In genomic region chr17:2250140-2251095, GRCh38 we compare ENCODE assay signal across 12 cellular contexts. TPM values are rescaled to one million over a fixed set of nuclear protein-coding genes. Genes with fewer than 3 reads are reported as not detected.
DNase-seq lines count a peak whose midpoint lies in the region; ATAC-seq and TF ChIP-seq lines count a peak whose summit lies in the region.
"Had no signal": no experiment of that assay in that cellular context is flagged by ENCODE, and none has a peak within 500 bp of the region (broad histone marks: within the 10 kb centered on the region; RNA-seq: fewer than 3 reads in every experiment).

No MANE protein-coding gene starts in this region.

- H3K4me1 Mint-ChIP-seq in CD4-positive, CD25-positive, alpha-beta regulatory T cell = peaks cover 13 to 31% (median 24%) of the 10 kb centered on the region in 4 donors
- peaks cover 24 to 58% (median 52%) of the 10 kb centered on the region in 4 donors for H3K4me1 Mint-ChIP-seq in naive thymus-derived CD8-positive, alpha-beta T cell

- no peaks in the 10 kb centered on the region for H3K9me3 ChIP-seq in CD4-positive, CD25-positive, alpha-beta regulatory T cell (ENCODE audit: control insufficient read depth in 2 of 2, low read length in 2 of 2)
- no peaks in the 10 kb centered on the region for H3K9me3 ChIP-seq in SJSA1 (replicated peaks)
- no peaks in the 10 kb centered on the region for H3K9me3 ChIP-seq in right atrium auricular region
- H3K9me3 ChIP-seq: BE2C, esophagus muscularis mucosa had no signal

- POLR2A ChIA-PET in naive thymus-derived CD8-positive, alpha-beta T cell (lab: Charles Lee) = interaction anchor here (1.4 to 6.3 kb wide), 4 partner anchors 11 to 199 kb away, joined by 3 to 59 read pairs (median 6); partner anchors contain the start of gene HIC1

- no peak overlapping the region for H3K4me3 ChIP-seq in CD4-positive, CD25-positive, alpha-beta regulatory T cell (ENCODE audit: low read depth, low read length)
- H3K4me3 ChIP-seq in SJSA1 (no peak overlapping the region), right atrium auricular region (no peak overlapping the region)
- H3K4me3 ChIP-seq: esophagus muscularis mucosa had no signal

- no peak overlapping the region for H3K4me3 Mint-ChIP-seq in CD4-positive, CD25-positive, alpha-beta regulatory T cell
- peak overlapping the region in 7 of 10 donors; percentile 27 to 63 (median 48) for H3K4me3 Mint-ChIP-seq in naive thymus-derived CD8-positive, alpha-beta T cell

- H3K27ac ChIP-seq in CD4-positive, CD25-positive, alpha-beta regulatory T cell (ENCODE audit: insufficient read depth, low read length, poor library complexity, severe bottlenecking) = no peak overlapping the region
- H3K27ac ChIP-seq in SJSA1 = peak overlapping the region; percentile 85
- H3K27ac ChIP-seq in right atrium auricular region = no peak overlapping the region
- H3K27ac ChIP-seq: esophagus muscularis mucosa had no signal

- H3K27ac Mint-ChIP-seq in CD4-positive, CD25-positive, alpha-beta regulatory T cell = peak overlapping the region in 2 of 3 donors; percentile 3 to 32
- H3K27ac Mint-ChIP-seq in naive thymus-derived CD8-positive, alpha-beta T cell = peak overlapping the region; percentile 73 to 97 (median 92)

- no peaks in the 10 kb centered on the region for H3K27me3 ChIP-seq in CD4-positive, CD25-positive, alpha-beta regulatory T cell (ENCODE audit: control insufficient read depth, insufficient read depth, low read length)
- no peaks in the 10 kb centered on the region for H3K27me3 ChIP-seq in SJSA1 (replicated peaks)
- no peaks in the 10 kb centered on the region for H3K27me3 ChIP-seq in right atrium auricular region
- H3K27me3 ChIP-seq: BE2C, esophagus muscularis mucosa had no signal

- H3K9me3 Mint-ChIP-seq in CD4-positive, CD25-positive, alpha-beta regulatory T cell = no peaks in the 10 kb centered on the region
- H3K9me3 Mint-ChIP-seq in naive thymus-derived CD8-positive, alpha-beta T cell = no peaks in the 10 kb centered on the region

- H3K4me1 ChIP-seq in CD4-positive, CD25-positive, alpha-beta regulatory T cell (ENCODE audit: control insufficient read depth, insufficient read depth, low read length, poor library complexity, severe bottlenecking) = peaks cover 13% of the 10 kb centered on the region
- H3K4me1 ChIP-seq in SJSA1 (replicated peaks) = peaks cover 40% of the 10 kb centered on the region
- peaks cover 0 to 2% of the 10 kb centered on the region in 2 donors for H3K4me1 ChIP-seq in right atrium auricular region
- H3K4me1 ChIP-seq: BE2C had no signal

- no peak for TF ChIP-seq CTCF in right atrium auricular region (IDR thresholded peaks at IDR 0.05)

- no peak for DNase-seq in CD4-positive, CD25-positive, alpha-beta regulatory T cell
- DNase-seq in SJSA1 (ENCODE audit: low read depth in 1 of 2, low spot score in 2 of 2) = peak in 1 of 2 experiments; percentile 40
- DNase-seq in activated naive CD4-positive, alpha-beta T cell treated with Interleukin-2 at 50 U/mL for 16 hours = peak; percentile 17
- peak in 9 of 10 donors; percentile 14 to 86 (median 73) for DNase-seq in naive thymus-derived CD8-positive, alpha-beta T cell
- no peak for DNase-seq in HuH-7 (ENCODE audit: low spot score)
- DNase-seq in right atrium auricular region (ENCODE audit: low spot score) = no peak
- DNase-seq: BE2C; NCI-H1436; NK-92 treated with Interleukin-12 subunit alpha and Interleukin-12 subunit beta, amount 100 ng/mL, for 24 hours had no signal

- peaks cover 34% of the 10 kb centered on the region for H3K36me3 Mint-ChIP-seq in CD4-positive, CD25-positive, alpha-beta regulatory T cell
- peaks cover 17 to 38% (median 21%) of the 10 kb centered on the region in 3 donors for H3K36me3 Mint-ChIP-seq in naive thymus-derived CD8-positive, alpha-beta T cell

- ATAC-seq in CD4-positive, CD25-positive, alpha-beta regulatory T cell (ENCODE audit: low read depth in 2 of 2) = no peak
- ATAC-seq in naive thymus-derived CD8-positive, alpha-beta T cell = peak; percentile 88 to 96
- no peak for ATAC-seq in HG03571 (IDR thresholded peaks at IDR 0.05; ENCODE audit: unreplicated experiment)
- no peak for ATAC-seq in HG03432 (IDR thresholded peaks at IDR 0.05; ENCODE audit: unreplicated experiment)

- no peaks in the 10 kb centered on the region for H3K27me3 Mint-ChIP-seq in CD4-positive, CD25-positive, alpha-beta regulatory T cell
- H3K27me3 Mint-ChIP-seq in naive thymus-derived CD8-positive, alpha-beta T cell = no peaks in the 10 kb centered on the region

- H3K36me3 ChIP-seq in CD4-positive, CD25-positive, alpha-beta regulatory T cell (ENCODE audit: control insufficient read depth, insufficient read depth, low read length) = peaks cover 24% of the 10 kb centered on the region
- H3K36me3 ChIP-seq in SJSA1 (peaks cover 11% of the 10 kb centered on the region), right atrium auricular region (peaks cover 8% of the 10 kb centered on the region)
- H3K36me3 ChIP-seq: BE2C had no signal

RNA-seq across cellular contexts. Expression of gene SMG6, which starts 53.2 kb away (rescaled TPM):
- total RNA-seq in CD4-positive, CD25-positive, alpha-beta regulatory T cell = 42.9 TPM
- 1 to 10 TPM; 3.3 to 5.1 (median 4.7) TPM for polyA plus RNA-seq in CD4-positive, CD25-positive, alpha-beta regulatory T cell
- total RNA-seq in SJSA1 (2014; rRNA removed; shearing (Covaris generic)) = 23.9 and 37.7 TPM in 2 replicates
- total RNA-seq in naive thymus-derived CD8-positive, alpha-beta T cell = 10 to 100 TPM; 49.6 to 51.4 TPM
- 10 to 100 TPM in 1 of 3 donors, 1 to 10 TPM in 2; 5.3 to 13.5 (median 9.0) TPM for polyA plus RNA-seq in naive thymus-derived CD8-positive, alpha-beta T cell
- total RNA-seq in right atrium auricular region = 10 to 100 TPM; 18.2 to 29.3 TPM

RNA-seq across cellular contexts. Expression of gene SRR, which starts 53.3 kb away (rescaled TPM):
- total RNA-seq in CD4-positive, CD25-positive, alpha-beta regulatory T cell = 2.9 TPM
- 1 to 10 TPM; 4.2 to 9.2 (median 8.5) TPM for polyA plus RNA-seq in CD4-positive, CD25-positive, alpha-beta regulatory T cell
- total RNA-seq in SJSA1 (2014; rRNA removed; shearing (Covaris generic)) = 8.9 and 32.3 TPM in 2 replicates
- 1 to 10 TPM; 6.1 to 7.3 TPM for total RNA-seq in naive thymus-derived CD8-positive, alpha-beta T cell
- 1 to 10 TPM; 3.6 to 9.6 (median 8.4) TPM for polyA plus RNA-seq in naive thymus-derived CD8-positive, alpha-beta T cell
- total RNA-seq in right atrium auricular region = 10 to 100 TPM in 1 of 2 donors, 1 to 10 TPM in 1; 9.7 to 11.5 TPM

Comparison
In these comparisons a context has a peak if more than half of its experiments do, and no peak if none do; other contexts are left out.
1. ATAC-seq: peak in naive thymus-derived CD8-positive, alpha-beta T cell (2 of 2); none in CD4-positive, CD25-positive, alpha-beta regulatory T cell (0 of 2), HG03571 (single experiment) and HG03432 (single experiment).
2. DNase-seq: peak in activated naive CD4-positive, alpha-beta T cell treated with Interleukin-2 at 50 U/mL for 16 hours (single experiment) and naive thymus-derived CD8-positive, alpha-beta T cell (9 of 10); none in CD4-positive, CD25-positive, alpha-beta regulatory T cell (0 of 3), HuH-7 (single experiment) and right atrium auricular region (single experiment).
3. H3K4me3 Mint-ChIP-seq: peak in naive thymus-derived CD8-positive, alpha-beta T cell (7 of 10); none in CD4-positive, CD25-positive, alpha-beta regulatory T cell (0 of 4).